8 cellular contexts compared by ENCODE assay signal in genomic region chr17:17280613-17281549, GRCh38. TPM values are rescaled to one million over a fixed set of nuclear protein-coding genes. Genes with fewer than 3 reads are reported as not detected.
DNase-seq lines count a peak whose midpoint lies in the region; ATAC-seq and TF ChIP-seq lines count a peak whose summit lies in the region.

COPS3 (minus strand) TSS chr17:17281246; CDS start chr17:17281186, 60 bp downstream.

- DNase-seq in C1 segment of cervical spinal cord (lab: John Stamatoyannopoulos, UW) = peak; percentile 44 to 96 (median 95)
- peak; percentile 99 for DNase-seq in NCI-H748 treated with DMSO at 0.1 percent for 48 hours (lab: John Stamatoyannopoulos, UW)
- DNase-seq in activated CD4-positive, alpha-beta T cell treated with anti-CD3 and anti-CD28 coated beads, Interleukin-2, amount 50 U/mL, for 24 hours (ENCODE audit: low read depth in 1 of 2, low spot score in 1 of 2) = peak; percentile 92 to 94
- DNase-seq in left lung = peak; percentile 98
- DNase-seq in stimulated activated CD4-positive, alpha-beta T cell treated with anti-CD3 and anti-CD28 coated beads, Interleukin-2, amount 100 ng/mL, for 48 hours = peak; percentile 94 to 95

- no peaks in the 10 kb centered on the region for H3K9me3 ChIP-seq in left lung

- H3K27ac ChIP-seq in left lung = peak within 1 kb of the TSS; percentile 93 to 98

- H3K27me3 Mint-ChIP-seq in dendritic cell treated with granulocyte-macrophage colony-stimulating factor and Interleukin-4, amounts not matched to agents 40 ng/mL and 50 ng/mL, for 4 days = no peaks in the 10 kb centered on the region

- peak within 1 kb of the TSS; percentile 85 for H3K27ac Mint-ChIP-seq in dendritic cell treated with granulocyte-macrophage colony-stimulating factor and Interleukin-4, amounts not matched to agents 40 ng/mL and 50 ng/mL, for 4 days

- intact Hi-C loops in dendritic cell treated with granulocyte-macrophage colony-stimulating factor and Interleukin-4, amounts not matched to agents 40 ng/mL and 50 ng/mL, for 4 days (cut with micrococcal nuclease) = loop anchor here (1.0 kb wide), 1 partner anchor 44 kb away; the partner anchor contains the start of gene FLCN
- intact Hi-C loops in left lung (cut with DNase I) = no loop called here

- peak within 1 kb of the TSS; percentile 78 for H3K4me3 Mint-ChIP-seq in dendritic cell treated with granulocyte-macrophage colony-stimulating factor and Interleukin-4, amounts not matched to agents 40 ng/mL and 50 ng/mL, for 4 days

- no peaks in the 10 kb centered on the region for H3K27me3 ChIP-seq in left lung

- no peaks in the 10 kb centered on the region for H3K9me3 Mint-ChIP-seq in dendritic cell treated with granulocyte-macrophage colony-stimulating factor and Interleukin-4, amounts not matched to agents 40 ng/mL and 50 ng/mL, for 4 days

- H3K36me3 ChIP-seq in left lung = peaks cover 0 to 2% of the 10 kb centered on the region in 2 donors

- peaks cover 51% of the 10 kb centered on the region for H3K4me1 Mint-ChIP-seq in dendritic cell treated with granulocyte-macrophage colony-stimulating factor and Interleukin-4, amounts not matched to agents 40 ng/mL and 50 ng/mL, for 4 days (ENCODE audit: low read depth)

- no peak for TF ChIP-seq CTCF in left lung (IDR thresholded peaks at IDR 0.05)

- peaks cover 20 to 42% of the 10 kb centered on the region in 2 donors for H3K4me1 ChIP-seq in left lung

- H3K36me3 Mint-ChIP-seq in dendritic cell treated with granulocyte-macrophage colony-stimulating factor and Interleukin-4, amounts not matched to agents 40 ng/mL and 50 ng/mL, for 4 days (ENCODE audit: low read depth) = peaks cover 13% of the 10 kb centered on the region

- peak within 1 kb of the TSS; percentile 88 to 100 for H3K4me3 ChIP-seq in left lung

- ATAC-seq in GM19372 (IDR thresholded peaks at IDR 0.05; ENCODE audit: low read depth, unreplicated experiment) (peak; percentile 88), HG03558 (IDR thresholded peaks at IDR 0.05; ENCODE audit: extremely low read depth, unreplicated experiment) (peak; percentile 87), left lung (peak; percentile 97)

RNA-seq across cellular contexts. Expression of gene COPS3, which starts in this region (rescaled TPM):
- 10 to 100 TPM; 48.4 to 63.7 TPM for total RNA-seq in left lung

Comparison
In these comparisons a context has a peak if more than half of its experiments do, and no peak if none do; other contexts are left out.
1. Peak in every context shown above with its lines: DNase-seq, ATAC-seq, H3K4me3 ChIP-seq and H3K27ac ChIP-seq.